Comparison of ENCODE assay signal across 8 cellular contexts in the genomic region with DNA sequence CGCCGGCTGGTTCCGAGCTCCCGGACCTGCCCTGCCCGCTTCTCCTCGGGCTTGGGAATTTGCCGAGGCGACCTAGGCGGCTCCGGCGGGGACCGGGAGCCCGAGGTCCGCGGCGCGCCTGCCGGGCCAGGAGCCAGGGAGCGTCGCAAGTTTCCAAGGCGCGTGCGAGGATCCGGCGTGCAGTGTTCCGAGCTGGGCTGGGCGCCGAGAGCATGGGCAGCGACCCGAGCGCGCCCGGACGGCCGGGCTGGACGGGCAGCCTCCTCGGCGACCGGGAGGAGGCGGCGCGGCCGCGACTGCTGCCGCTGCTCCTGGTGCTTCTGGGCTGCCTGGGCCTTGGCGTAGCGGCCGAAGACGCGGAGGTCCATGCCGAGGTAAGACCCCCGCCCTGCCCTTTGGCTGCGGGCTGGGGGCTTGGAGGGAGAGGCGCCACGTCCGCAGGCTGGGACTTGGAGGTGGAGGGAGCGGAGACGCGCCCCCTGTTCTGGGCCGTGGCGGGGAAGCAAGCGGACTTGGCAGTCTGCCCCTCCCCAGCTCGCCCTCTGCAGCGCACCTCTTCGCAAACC.
DNase-seq lines count a peak whose midpoint lies in the region; TF ChIP-seq lines count a peak whose summit lies in the region.

No MANE protein-coding gene starts in this region.

- no peak overlapping the region for H3K27ac ChIP-seq in neutrophil

- peaks cover 11% of the 10 kb centered on the region for H3K36me3 ChIP-seq in neutrophil

- TF ChIP-seq CTCF in foreskin fibroblast (IDR thresholded peaks at IDR 0.05; ENCODE audit: low read depth, low read length) (no peak), neutrophil (IDR thresholded peaks at IDR 0.05) (no peak)

- H3K4me3 ChIP-seq in foreskin fibroblast (ENCODE audit: low read depth in 1 of 2, low read length in 2 of 2) (peak overlapping the region; percentile 49 to 50), neutrophil (ENCODE audit: low read depth in 1 of 2, low read length in 1 of 2) (peak overlapping the region; percentile 51 to 58)

- DNase-seq in NCI-H2171 treated with DMSO at 0.1 percent for 48 hours (lab: John Stamatoyannopoulos, UW) (peak; percentile 22), NCI-H2171 (lab: John Stamatoyannopoulos, UW) (no peak), HK-2 (ENCODE audit: unreplicated experiment) (peak; percentile 57), foreskin fibroblast (peak; percentile 47 to 82), dedifferentiated amniotic fluid mesenchymal stem cell (ENCODE audit: extremely low spot score) (no peak), foreskin melanocyte (no peak)
- peak; percentile 59 for DNase-seq in activated CD8-positive, alpha-beta memory T cell treated with anti-CD3 and anti-CD28 coated beads, Interleukin-2, amount 50 U/mL, for 48 hours

- no peaks in the 10 kb centered on the region for H3K9me3 ChIP-seq in neutrophil

- H3K4me1 ChIP-seq in neutrophil (ENCODE audit: control insufficient read depth in 1 of 2, insufficient read depth in 1 of 2, low read depth in 1 of 2, low read length in 1 of 2), result peaks cover 26 to 30% of the 10 kb centered on the region in 2 experiments

- H3K27me3 ChIP-seq in neutrophil, result peaks cover 73% of the 10 kb centered on the region

Comparison
In these comparisons a context has a peak if more than half of its experiments do, and no peak if none do; other contexts are left out.
1. DNase-seq: peak in NCI-H2171 treated with DMSO at 0.1 percent for 48 hours (single experiment), HK-2 (single experiment), activated CD8-positive, alpha-beta memory T cell treated with anti-CD3 and anti-CD28 coated beads, Interleukin-2, amount 50 U/mL, for 48 hours (single experiment) and foreskin fibroblast (2 of 2); none in NCI-H2171 (single experiment), dedifferentiated amniotic fluid mesenchymal stem cell (single experiment) and foreskin melanocyte (single experiment).